In the genomic region with DNA sequence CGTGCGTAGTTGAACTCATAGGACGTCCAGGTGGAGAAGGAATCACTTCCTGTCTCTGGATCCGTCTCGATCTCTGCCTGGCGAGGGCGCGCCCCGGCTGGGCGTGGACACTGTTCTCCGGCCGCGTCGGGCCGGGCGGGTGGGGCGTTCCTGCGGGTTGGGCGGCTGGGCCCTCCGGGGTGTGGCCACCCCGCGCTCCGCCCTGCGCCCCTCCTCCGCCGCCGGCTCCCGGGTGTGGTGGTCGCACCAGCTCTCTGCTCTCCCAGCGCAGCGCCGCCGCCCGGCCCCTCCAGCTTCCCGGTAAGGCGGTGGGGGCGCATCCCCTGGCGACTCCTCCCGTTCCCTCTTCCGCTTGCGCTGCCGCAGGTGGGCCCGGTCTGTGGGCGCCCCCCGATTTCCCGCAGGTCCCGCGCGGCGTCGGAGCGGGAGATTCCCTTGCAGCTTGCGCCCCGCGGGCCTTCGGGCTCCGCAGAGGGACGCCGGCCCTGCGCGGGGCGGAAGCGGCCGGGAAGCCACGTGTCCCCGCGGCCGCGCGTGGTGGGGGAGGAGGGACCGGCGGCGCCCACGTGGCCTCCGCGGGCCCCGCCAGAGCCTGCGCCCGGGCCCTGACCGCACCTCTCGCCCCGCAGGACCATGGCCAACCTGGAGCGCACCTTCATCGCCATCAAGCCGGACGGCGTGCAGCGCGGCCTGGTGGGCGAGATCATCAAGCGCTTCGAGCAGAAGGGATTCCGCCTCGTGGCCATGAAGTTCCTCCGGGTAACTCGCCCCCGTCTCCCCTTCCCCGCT, we compare ENCODE assay signal across 8 cellular contexts. TPM values are rescaled to one million over a fixed set of nuclear protein-coding genes. Genes with fewer than 3 reads are reported as not detected.
A peak's percentile ranks its signal among the peaks of the same experiment; 100 is the strongest.
DNase-seq lines count a peak whose midpoint lies in the region; ATAC-seq and TF ChIP-seq lines count a peak whose summit lies in the region.

A gene (plus strand): TSS at position 214 of the 789 bp plus-strand sequence. CDS start 420 bp downstream, at position 634.

- H3K27me3 ChIP-seq in Karpas-422 (ENCODE audit: low read length) (no peaks in the 10 kb centered on the region), SK-N-SH (ENCODE audit: insufficient read depth) (no peaks in the 10 kb centered on the region), thymus (ENCODE audit: control insufficient read depth, insufficient read depth) (no peaks in the 10 kb centered on the region)

- no peaks in the 10 kb centered on the region for H3K9me2 ChIP-seq in Karpas-422 (replicated peaks; ENCODE audit: insufficient read depth, low read length)
- no peaks in the 10 kb centered on the region for H3K9me2 ChIP-seq in SK-N-SH

- peaks cover 16% of the 10 kb centered on the region for H3K4me1 Mint-ChIP-seq in glutamatergic neuron (ENCODE audit: low read depth, unreplicated experiment)
- peaks cover 26% of the 10 kb centered on the region for H3K4me1 Mint-ChIP-seq in osteocyte (ENCODE audit: unreplicated experiment)

- H3K9ac ChIP-seq in ES-I3 (ENCODE audit: low read depth, low read length), result peak within 1 kb of the TSS; percentile 99
- peak within 1 kb of the TSS; percentile 98 for H3K9ac ChIP-seq in Karpas-422 (ENCODE audit: low read length)
- peak within 1 kb of the TSS; percentile 89 for H3K9ac ChIP-seq in SK-N-SH

- TF ChIP-seq RAD21 in SK-N-SH (IDR thresholded peaks at IDR 0.05; ENCODE audit: low read length), result no peak

- H2AFZ ChIP-seq in Karpas-422 (ENCODE audit: low read length) (peak within 1 kb of the TSS; percentile 89), SK-N-SH (ENCODE audit: low read depth) (peak within 1 kb of the TSS; percentile 83)

- H4K20me1 ChIP-seq in Karpas-422 (ENCODE audit: insufficient read depth, low read depth, low read length), result peaks cover 10% of the 10 kb centered on the region
- 0 out of 2 replicates have a peak, but pooled peaks cover 13% of the 10 kb centered on the region for H4K20me1 ChIP-seq in SK-N-SH (ENCODE audit: insufficient read depth)

- peak; percentile 86 for ATAC-seq in GM21825 (IDR thresholded peaks at IDR 0.05; ENCODE audit: unreplicated experiment)
- peak; percentile 84 to 88 for ATAC-seq in activated naive CD4-positive, alpha-beta T cell treated with anti-CD3 and anti-CD28 coated beads, Interleukin-2, amount 50 U/mL, for 72 hours

- CTCF ChIA-PET in SK-N-SH (lab: Yijun Ruan, JAX), result interaction anchor here (0.6 to 5.7 kb wide), 12 partner anchors 8 to 206 kb away, joined by 3 to 61 read pairs (median 4); a partner anchor contains a TSS

- POLR2A ChIA-PET in SK-N-SH (lab: Yijun Ruan, JAX), result interaction anchor here (0.7 to 2.4 kb wide), 7 partner anchors 10 to 300 kb away, joined by 3 to 19 read pairs (median 5); a partner anchor contains a TSS

- H3K36me3 ChIP-seq in ES-I3 (ENCODE audit: insufficient read depth, low read length) (peaks cover 35% of the 10 kb centered on the region), Karpas-422 (ENCODE audit: insufficient read depth, low read length) (peaks cover 46% of the 10 kb centered on the region), SK-N-SH (replicated peaks in 1 of 2; ENCODE audit: control insufficient read depth in 1 of 2, insufficient read depth in 2 of 2, low read length in 1 of 2) (peaks cover 42 to 47% of the 10 kb centered on the region in 2 experiments), thymus (ENCODE audit: control insufficient read depth, insufficient read depth) (peaks cover 13% of the 10 kb centered on the region)

- 0% methylated on average over 30 of the region's 98 CpGs for WGBS in SK-N-SH (ENCODE audit: low lambda C conversion rate)
- WGBS in thymus, result under 1% methylated on average over 98 of the region's 98 CpGs

- DNase-seq in Karpas-422 (peak; percentile 94), SK-N-SH (peak; percentile 100), glutamatergic neuron (peak; percentile 94), osteocyte (ENCODE audit: extremely low spot score, unreplicated experiment) (peak; percentile 94)
- DNase-seq in activated naive CD4-positive, alpha-beta T cell treated with anti-CD3 and anti-CD28 coated beads, Interleukin-2, amount 50 U/mL, for 72 hours (ENCODE audit: low spot score in 2 of 2), result peak; percentile 78 to 81

- H3K4me1 ChIP-seq in ES-I3 (ENCODE audit: insufficient read depth, low read length) (no peaks in the 10 kb centered on the region), Karpas-422 (ENCODE audit: low read length) (peaks cover 27% of the 10 kb centered on the region), SK-N-SH (ENCODE audit: control insufficient read depth in 1 of 2, insufficient read depth in 2 of 2, low read depth in 1 of 2, low read length in 1 of 2) (peaks cover 4 to 11% of the 10 kb centered on the region in 2 experiments; a peak in 3 of 4 replicates), thymus (ENCODE audit: control insufficient read depth, insufficient read depth, low read length) (no peaks in the 10 kb centered on the region)

- H3K4me3 ChIP-seq in Karpas-422 (ENCODE audit: low read length) (peak within 1 kb of the TSS; percentile 81), SK-N-SH (ENCODE audit: low read depth in 2 of 2, low read length in 1 of 2) (peak within 1 kb of the TSS; percentile 64 to 95), thymus (ENCODE audit: low read length) (peak within 1 kb of the TSS; percentile 78)

- TF ChIP-seq EP300 in SK-N-SH (IDR thresholded peaks at IDR 0.05; ENCODE audit: borderline replicate concordance in 1 of 2, low read depth in 1 of 2, low read length in 1 of 2), result no peak

- H3K4me3 Mint-ChIP-seq in glutamatergic neuron (ENCODE audit: unreplicated experiment) (peak within 1 kb of the TSS; percentile 98), osteocyte (ENCODE audit: unreplicated experiment) (peak within 1 kb of the TSS; percentile 91)

- H3K79me2 ChIP-seq in Karpas-422 (ENCODE audit: low read length) (peaks cover 28% of the 10 kb centered on the region), SK-N-SH (ENCODE audit: insufficient read depth) (peaks cover 32% of the 10 kb centered on the region)

- H3K27me3 Mint-ChIP-seq in glutamatergic neuron (ENCODE audit: unreplicated experiment) (peaks cover 9% of the 10 kb centered on the region), osteocyte (ENCODE audit: unreplicated experiment) (no peaks in the 10 kb centered on the region)

- H3K27ac Mint-ChIP-seq in activated naive CD4-positive, alpha-beta T cell treated with anti-CD3 and anti-CD28 coated beads, Interleukin-2, amount 50 U/mL, for 72 hours, result peak within 1 kb of the TSS; percentile 92 to 98
- H3K27ac Mint-ChIP-seq in glutamatergic neuron (ENCODE audit: unreplicated experiment) (peak within 1 kb of the TSS; percentile 99), osteocyte (ENCODE audit: unreplicated experiment) (peak within 1 kb of the TSS; percentile 97)

- no peaks in the 10 kb centered on the region for H3K9me3 ChIP-seq in ES-I3 (ENCODE audit: control insufficient read depth, insufficient read depth, low read length)
- H3K9me3 ChIP-seq in Karpas-422 (ENCODE audit: low read length), result no peaks in the 10 kb centered on the region
- no peaks in the 10 kb centered on the region for H3K9me3 ChIP-seq in SK-N-SH
- H3K9me3 ChIP-seq in thymus (ENCODE audit: control insufficient read depth), result no peaks in the 10 kb centered on the region

- H3K27ac ChIP-seq in Karpas-422 (ENCODE audit: low read length), result peak within 1 kb of the TSS; percentile 82
- peak within 1 kb of the TSS; percentile 69 to 75 for H3K27ac ChIP-seq in SK-N-SH (ENCODE audit: low read depth in 2 of 2, low read length in 1 of 2)
- H3K27ac ChIP-seq in thymus (ENCODE audit: low read depth), result peak within 1 kb of the TSS; percentile 89

- no peaks in the 10 kb centered on the region for H3K9me3 Mint-ChIP-seq in activated naive CD4-positive, alpha-beta T cell treated with anti-CD3 and anti-CD28 coated beads, Interleukin-2, amount 50 U/mL, for 72 hours
- H3K9me3 Mint-ChIP-seq in glutamatergic neuron (ENCODE audit: unreplicated experiment), result peaks cover 16% of the 10 kb centered on the region
- H3K9me3 Mint-ChIP-seq in osteocyte (ENCODE audit: unreplicated experiment), result no peaks in the 10 kb centered on the region

- H3F3A ChIP-seq in SK-N-SH (replicated peaks; ENCODE audit: insufficient read depth), result peaks cover 39% of the 10 kb centered on the region

- H3K4me2 ChIP-seq in Karpas-422 (ENCODE audit: low read depth, low read length, poor library complexity, severe bottlenecking), result peak within 1 kb of the TSS; percentile 95
- H3K4me2 ChIP-seq in SK-N-SH, result peak within 1 kb of the TSS; percentile 90

- H3K36me3 Mint-ChIP-seq in activated naive CD4-positive, alpha-beta T cell treated with anti-CD3 and anti-CD28 coated beads, Interleukin-2, amount 50 U/mL, for 72 hours, result peaks cover 20 to 39% of the 10 kb centered on the region in 2 donors
- H3K36me3 Mint-ChIP-seq in glutamatergic neuron (ENCODE audit: unreplicated experiment) (no peaks in the 10 kb centered on the region), osteocyte (ENCODE audit: unreplicated experiment) (peaks cover 34% of the 10 kb centered on the region)

- TF ChIP-seq CTCF in SK-N-SH (IDR thresholded peaks at IDR 0.05) (no peak), glutamatergic neuron (IDR thresholded peaks at IDR 0.05; ENCODE audit: partially characterized antibody, unreplicated experiment) (no peak), osteocyte (IDR thresholded peaks at IDR 0.05) (no peak)

TF ChIP-seq in SK-N-SH, 30 proteins besides CTCF, POLR2A, EP300 and RAD21 (continues in another document):
- TF ChIP-seq TAF1 (IDR thresholded peaks at IDR 0.05; ENCODE audit: borderline replicate concordance, low read depth, low read length) (peak; percentile 30), RCOR1 (IDR thresholded peaks at IDR 0.05; ENCODE audit: low read length) (no peak), MXI1 (IDR thresholded peaks at IDR 0.05; ENCODE audit: low read depth, low read length) (peak; percentile 96), CHD2 (IDR thresholded peaks at IDR 0.05; ENCODE audit: low read length, partially characterized antibody) (peak; percentile 17)
- TF ChIP-seq, protein P1, sequence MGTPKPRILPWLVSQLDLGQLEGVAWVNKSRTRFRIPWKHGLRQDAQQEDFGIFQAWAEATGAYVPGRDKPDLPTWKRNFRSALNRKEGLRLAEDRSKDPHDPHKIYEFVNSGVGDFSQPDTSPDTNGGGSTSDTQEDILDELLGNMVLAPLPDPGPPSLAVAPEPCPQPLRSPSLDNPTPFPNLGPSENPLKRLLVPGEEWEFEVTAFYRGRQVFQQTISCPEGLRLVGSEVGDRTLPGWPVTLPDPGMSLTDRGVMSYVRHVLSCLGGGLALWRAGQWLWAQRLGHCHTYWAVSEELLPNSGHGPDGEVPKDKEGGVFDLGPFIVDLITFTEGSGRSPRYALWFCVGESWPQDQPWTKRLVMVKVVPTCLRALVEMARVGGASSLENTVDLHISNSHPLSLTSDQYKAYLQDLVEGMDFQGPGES (IDR thresholded peaks at IDR 0.05; ENCODE audit: low read depth, low read length), result no peak

RNA-seq across cellular contexts. Expression of the gene that starts here (rescaled TPM):
- 737 and 848 TPM in 2 replicates for total RNA-seq in Karpas-422 (2014; rRNA removed; shearing (Covaris generic); ENCODE audit: low replicate concordance)
- polyA plus RNA-seq in SK-N-SH (2012; rRNA removed), result 1,446 and 1,447 TPM in 2 replicates
- polyA plus RNA-seq in SK-N-SH (2012; cell fraction: cytosol; rRNA removed), result 1,544 and 1,563 TPM in 2 replicates
- polyA plus RNA-seq in SK-N-SH (2012; cell fraction: nucleus; rRNA removed), result 435 and 488 TPM in 2 replicates
- total RNA-seq in activated naive CD4-positive, alpha-beta T cell treated with anti-CD3 and anti-CD28 coated beads, Interleukin-2, amount 50 U/mL, for 72 hours, result 100 to 1,000 TPM; 711 to 815 TPM
- 245 TPM for total RNA-seq in glutamatergic neuron (ENCODE audit: unreplicated experiment)
- 651 and 667 TPM in 2 replicates for total RNA-seq in osteocyte
- 382 TPM for polyA plus RNA-seq in thymus

Comparison
In these comparisons a context has a peak if more than half of its experiments do, and no peak if none do; other contexts are left out.
1. Peak in every context shown above with its lines: DNase-seq, ATAC-seq, H3K4me3 ChIP-seq and H3K27ac ChIP-seq.